ENCODE assay signal across 16 cellular contexts in the genomic region with DNA sequence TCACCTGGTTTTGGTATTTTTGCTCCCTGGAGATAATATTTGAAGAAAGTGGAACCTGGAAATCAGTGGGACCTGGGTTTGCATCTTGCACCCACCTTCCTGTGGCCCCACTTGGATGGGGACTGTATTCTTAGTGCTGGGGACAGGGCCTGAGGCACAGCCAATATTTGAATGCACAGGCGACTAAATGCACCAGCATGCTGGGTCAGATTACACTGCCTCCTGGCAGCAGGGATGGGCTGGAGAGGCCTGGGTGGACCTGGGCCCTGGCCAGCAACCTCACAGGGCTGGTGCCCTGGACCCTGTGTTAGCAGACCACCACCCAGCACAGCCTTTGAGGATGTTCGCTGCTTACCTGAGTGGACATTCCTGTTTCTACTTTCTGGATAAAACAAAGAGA. TPM values are rescaled to one million over a fixed set of nuclear protein-coding genes. Genes with fewer than 3 reads are reported as not detected.
"Had no signal": no experiment of that assay in that cellular context is flagged by ENCODE, and none has a peak within 500 bp of the region (broad histone marks: within the 10 kb centered on the region; RNA-seq: fewer than 3 reads in every experiment).

No MANE protein-coding gene starts in this region.

- ATAC-seq: left lobe of liver, natural killer cell had no signal

- DNase-seq: activated B cell treated with CpG ODN at 0.5 μM for 24 hours; activated CD4-positive, alpha-beta memory T cell treated with anti-CD3 and anti-CD28 coated beads for 36 hours; activated CD4-positive, alpha-beta T cell treated with anti-CD3 and anti-CD28 coated beads for 4 hours; activated gamma-delta T cell treated with Interleukin-2 at 50 U/mL for 16 hours; activated T-cell treated with anti-CD3 and anti-CD28 coated beads for 4 hours; effector CD8-positive, alpha-beta T cell; hypothalamus; natural killer cell; nucleus accumbens; stimulated activated naive CD4-positive, alpha-beta T cell treated with Interleukin-2 at 50 U/mL for 16 hours; thyroid gland had no signal

- H3K9me3 ChIP-seq: thyroid gland had no signal

- H3K4me1 ChIP-seq: thyroid gland had no signal

- H3K4me3 ChIP-seq: cardiac muscle cell, lung, thyroid gland had no signal

- H3K27ac ChIP-seq: cardiac muscle cell, thyroid gland had no signal

- H3K27me3 ChIP-seq: cardiac muscle cell, thyroid gland had no signal

- H3K36me3 ChIP-seq: cardiac muscle cell, thyroid gland had no signal

RNA-seq across cellular contexts. Expression of a gene that starts 14.9 kb away (rescaled TPM):
- polyA plus RNA-seq: cardiac muscle cell, keratinocyte had no signal

RNA-seq across cellular contexts. Expression of a gene that starts 25.3 kb away (rescaled TPM):
- polyA plus RNA-seq: endothelial cell of umbilical vein, keratinocyte had no signal

RNA-seq across cellular contexts. Expression of a gene that starts 42.5 kb away (rescaled TPM):
- polyA plus RNA-seq: endothelial cell of umbilical vein, keratinocyte had no signal
